In the genomic region with DNA sequence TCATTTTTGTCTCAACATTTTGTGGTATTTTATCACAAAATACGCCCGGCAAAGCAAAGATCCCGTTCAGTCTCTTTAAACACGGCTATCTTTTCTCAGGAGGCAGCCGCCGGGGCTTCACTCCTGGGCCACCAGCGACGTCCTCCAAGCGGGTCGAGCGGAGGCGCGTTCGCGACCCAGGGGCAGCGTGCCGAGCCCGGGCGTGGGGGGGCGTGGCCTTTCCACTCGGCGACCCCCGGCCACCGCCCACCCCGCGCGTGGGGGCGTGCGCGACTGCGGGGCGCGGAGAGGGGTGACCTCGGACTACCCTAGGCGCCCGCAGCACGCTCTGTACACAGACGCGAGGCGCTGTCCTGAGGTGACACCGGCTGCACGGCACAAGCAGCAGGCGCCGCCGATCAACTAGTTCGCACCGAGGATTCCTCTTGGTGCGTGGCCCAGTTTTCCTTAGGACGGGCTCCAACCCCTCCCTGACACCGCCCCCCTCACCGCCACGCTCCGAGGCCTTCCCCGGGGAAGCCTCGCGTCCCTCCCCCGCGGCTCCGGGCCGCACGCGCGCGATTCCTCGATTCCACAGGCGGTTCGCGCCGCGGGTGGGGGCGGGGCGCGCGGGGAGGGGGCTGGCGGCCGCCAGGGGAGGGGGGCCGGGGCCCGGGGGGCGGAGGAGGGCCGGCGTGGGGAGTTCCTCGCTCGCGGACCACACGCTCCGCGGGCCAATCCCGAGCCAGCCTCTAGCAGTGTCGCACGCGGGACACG, we compare ENCODE assay signal across 8 cellular contexts. TPM values are rescaled to one million over a fixed set of nuclear protein-coding genes. Genes with fewer than 3 reads are reported as not detected.
DNase-seq lines count a peak whose midpoint lies in the region; ATAC-seq lines count a peak whose summit lies in the region.

No MANE protein-coding gene starts in this region.

- H3K9me3 ChIP-seq in esophagus (ENCODE audit: control insufficient read depth in 2 of 2, insufficient read depth in 1 of 2, low read depth in 1 of 2, low read length in 1 of 2): no peaks in the 10 kb centered on the region
- H3K9me3 ChIP-seq in muscle layer of duodenum (ENCODE audit: control insufficient read depth in 1 of 2, low read length in 2 of 2): no peaks in the 10 kb centered on the region
- no peaks in the 10 kb centered on the region for H3K9me3 ChIP-seq in stomach smooth muscle (ENCODE audit: control insufficient read depth in 2 of 2, low read length in 2 of 2)

- no peaks in the 10 kb centered on the region for H3K36me3 ChIP-seq in esophagus (ENCODE audit: control insufficient read depth in 2 of 2, insufficient read depth in 2 of 2, low read length in 1 of 2)
- H3K36me3 ChIP-seq in muscle layer of duodenum (ENCODE audit: control insufficient read depth in 1 of 2, insufficient read depth in 2 of 2, low read length in 2 of 2): no peaks in the 10 kb centered on the region
- no peaks in the 10 kb centered on the region for H3K36me3 ChIP-seq in stomach smooth muscle (ENCODE audit: control insufficient read depth in 2 of 2, insufficient read depth in 2 of 2, low read length in 2 of 2)

- peak overlapping the region; percentile 29 to 37 for H3K9ac ChIP-seq in stomach smooth muscle (ENCODE audit: low read length in 2 of 2)

- peak; percentile 12 to 33 for DNase-seq in SHP77 (lab: John Stamatoyannopoulos, UW)
- DNase-seq in SHP77 treated with DMSO at 0.1 percent for 48 hours (lab: John Stamatoyannopoulos, UW): no peak
- DNase-seq in NCI-H69 (lab: John Stamatoyannopoulos, UW): peak; percentile 86
- peak; percentile 43 for DNase-seq in activated T-cell treated with anti-CD3 and anti-CD28 coated beads for 48 hours (ENCODE audit: low read depth)

- 1% methylated on average over 83 to 92 of the region's 92 CpGs for WGBS in esophagus, 2 donors

- no peaks in the 10 kb centered on the region for H3K27me3 ChIP-seq in esophagus (ENCODE audit: control insufficient read depth in 1 of 2, insufficient read depth in 2 of 2, low read length in 2 of 2)
- H3K27me3 ChIP-seq in muscle layer of duodenum (ENCODE audit: low read depth, low read length): no peaks in the 10 kb centered on the region
- no peaks in the 10 kb centered on the region for H3K27me3 ChIP-seq in stomach smooth muscle (ENCODE audit: control insufficient read depth in 1 of 2, insufficient read depth in 2 of 2, low read length in 2 of 2)

- H3K27ac ChIP-seq in esophagus (ENCODE audit: low read depth in 2 of 2, low read length in 1 of 2) (peak overlapping the region; percentile 95 to 98), muscle layer of duodenum (ENCODE audit: low read length) (peak overlapping the region; percentile 70), stomach smooth muscle (ENCODE audit: low read length) (peak overlapping the region; percentile 92)

- H3K4me3 ChIP-seq in esophagus (ENCODE audit: low read depth in 1 of 2, low read length in 2 of 2) (peak overlapping the region; percentile 67 to 83), muscle layer of duodenum (ENCODE audit: low read depth in 1 of 2, low read length in 2 of 2) (peak overlapping the region; percentile 90 to 91), stomach smooth muscle (ENCODE audit: low read length in 2 of 2) (peak overlapping the region; percentile 76 to 95)

- H3K4me1 ChIP-seq in esophagus (ENCODE audit: control insufficient read depth in 2 of 2, insufficient read depth in 2 of 2, low read length in 1 of 2) (no peaks in the 10 kb centered on the region), muscle layer of duodenum (ENCODE audit: control insufficient read depth in 1 of 2, insufficient read depth in 2 of 2, low read length in 2 of 2) (peaks cover 0 to 9% of the 10 kb centered on the region in 2 donors), stomach smooth muscle (ENCODE audit: control insufficient read depth, insufficient read depth, low read length) (peaks cover 16% of the 10 kb centered on the region)

- peak; percentile 16 for ATAC-seq in HG02981 (IDR thresholded peaks at IDR 0.05; ENCODE audit: unreplicated experiment)

RNA-seq across cellular contexts. Expression of gene JARID2, which starts 1.1 kb away (rescaled TPM):
- polyA plus RNA-seq in esophagus: 1 to 10 TPM; 7.9 to 8.3 TPM
